In the genomic region with DNA sequence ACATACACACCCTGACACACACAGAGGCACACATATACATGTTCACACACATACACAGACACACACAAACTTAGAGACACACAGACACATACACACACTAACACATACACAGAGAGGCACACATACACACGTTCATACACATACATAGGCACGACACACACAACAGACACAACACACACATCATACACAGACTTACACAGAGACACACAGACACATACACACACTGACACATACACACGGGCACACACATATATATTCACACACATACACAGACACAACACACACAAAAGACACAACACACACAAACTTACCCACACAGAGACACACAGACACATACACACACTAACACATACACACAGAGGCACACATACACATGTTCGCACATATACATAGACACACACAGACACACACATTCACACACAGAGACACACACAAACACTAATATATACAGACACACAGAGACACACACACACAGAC, we compare ENCODE assay signal across 21 cellular contexts. TPM values are rescaled to one million over a fixed set of nuclear protein-coding genes. Genes with fewer than 3 reads are reported as not detected.
DNase-seq lines count a peak whose midpoint lies in the region; ATAC-seq, FAIRE-seq and TF ChIP-seq lines count a peak whose summit lies in the region.
"Had no signal": no experiment of that assay in that cellular context is flagged by ENCODE, and none has a peak within 500 bp of the region (broad histone marks: within the 10 kb centered on the region; RNA-seq: fewer than 3 reads in every experiment).

No MANE protein-coding gene starts in this region.

- no peak overlapping the region for H3K4me3 ChIP-seq in PC-3 (ENCODE audit: low read length)
- H3K4me3 ChIP-seq in skin epidermis: no peak overlapping the region
- H3K4me3 ChIP-seq: mucosa of descending colon, ovary had no signal

- no peak for ATAC-seq in PC-3
- ATAC-seq in foreskin keratinocyte: no peak
- ATAC-seq in activated T-cell treated with anti-CD3 and anti-CD28 coated beads, Interleukin-2, amount 50 U/mL, for 72 hours (replicated peaks in 1 of 2): no peak
- ATAC-seq in GM21367 (IDR thresholded peaks at IDR 0.05; ENCODE audit: unreplicated experiment): no peak
- ATAC-seq: activated CD8-positive, alpha-beta T cell treated with anti-CD3 and anti-CD28 coated beads for 36 hours; CD8-positive, alpha-beta T cell; mucosa of descending colon; stimulated activated naive CD8-positive, alpha-beta T cell treated with anti-CD3 and anti-CD28 coated beads, Interleukin-15, Interleukin-2, amounts not matched to agents 100 U/mL and 50 U/mL, for 24 hours had no signal

- no peak overlapping the region for H3K9ac ChIP-seq in PC-3 (ENCODE audit: low read length)

- no TSS peak for BruUV-seq in PC-3 (replicated peaks; lab: Mats Ljungman, UMichigan)

- CTCF ChIA-PET in PC-3 (lab: Charles Lee): no interaction called here

- H4K20me1 ChIP-seq in PC-3 (ENCODE audit: low read length): no peaks in the 10 kb centered on the region

- no peak overlapping the region for H3K4me2 ChIP-seq in PC-3 (ENCODE audit: low read length)

- H3K9me2 ChIP-seq in PC-3 (replicated peaks; ENCODE audit: low read length): no peaks in the 10 kb centered on the region

- no peak overlapping the region for H3K27ac Mint-ChIP-seq in activated T-cell treated with anti-CD3 and anti-CD28 coated beads, Interleukin-2, amount 50 U/mL, for 72 hours
- H3K27ac Mint-ChIP-seq: activated CD8-positive, alpha-beta T cell treated with anti-CD3 and anti-CD28 coated beads for 36 hours had no signal

- H3K4me1 ChIP-seq in PC-3 (ENCODE audit: insufficient read depth, low read length) (peaks cover 41% of the 10 kb centered on the region), foreskin keratinocyte (peaks cover 25% of the 10 kb centered on the region)

- peaks cover 31% of the 10 kb centered on the region for H3K4me1 Mint-ChIP-seq in activated T-cell treated with anti-CD3 and anti-CD28 coated beads, Interleukin-2, amount 50 U/mL, for 72 hours (ENCODE audit: low read depth)

- peaks cover 0 to 2% of the 10 kb centered on the region in 2 donors for H3K9me3 Mint-ChIP-seq in activated T-cell treated with anti-CD3 and anti-CD28 coated beads, Interleukin-2, amount 50 U/mL, for 72 hours
- H3K9me3 Mint-ChIP-seq: CD8-positive, alpha-beta T cell had no signal

- peaks cover 3% of the 10 kb centered on the region for H3F3A ChIP-seq in PC-3 (ENCODE audit: low read length, unreplicated experiment)

- H3K9me3 ChIP-seq in PC-3 (ENCODE audit: low read length): no peaks in the 10 kb centered on the region
- H3K9me3 ChIP-seq: mucosa of descending colon, ovary had no signal

- DNase-seq in GM12892 (ENCODE audit: insufficient read length) (no peak), PC-3 (no peak), foreskin keratinocyte (no peak), ecto neural progenitor cell (ENCODE audit: low spot score) (no peak)
- no peak for DNase-seq in activated T-cell treated with anti-CD3 and anti-CD28 coated beads, Interleukin-2, amount 50 U/mL, for 72 hours
- DNase-seq: activated CD4-positive, CD25-positive, alpha-beta regulatory T cell; activated effector memory CD4-positive, alpha-beta T cell treated with Interleukin-2 at 50 U/mL for 16 hours; CD8-positive, alpha-beta T cell; GDM1; GOT3; mucosa of descending colon; NCI-H1105 treated with DMSO at 0.1 percent for 48 hours; NCI-H2081; NCI-H345; nephron progenitor cell; ovary; SHP77; stimulated activated naive CD8-positive, alpha-beta T cell treated with anti-CD3 and anti-CD28 coated beads, Interleukin-15, Interleukin-2, amounts not matched to agents 100 U/mL and 50 U/mL, for 24 hours had no signal

- no peak for TF ChIP-seq POLR2A in GM12892 (IDR thresholded peaks at IDR 0.05; ENCODE audit: low read depth, low read length)

- H3K27me3 ChIP-seq in PC-3 (ENCODE audit: low read length): no peaks in the 10 kb centered on the region
- no peaks in the 10 kb centered on the region for H3K27me3 ChIP-seq in foreskin keratinocyte
- H3K27me3 ChIP-seq: ovary had no signal

- H3K79me2 ChIP-seq in PC-3 (ENCODE audit: low read length): no peaks in the 10 kb centered on the region

- H3K4me3 Mint-ChIP-seq in activated T-cell treated with anti-CD3 and anti-CD28 coated beads, Interleukin-2, amount 50 U/mL, for 72 hours: no peak overlapping the region
- H3K4me3 Mint-ChIP-seq: activated CD8-positive, alpha-beta T cell treated with anti-CD3 and anti-CD28 coated beads for 36 hours; CD8-positive, alpha-beta T cell; nephron progenitor cell had no signal

- no peak overlapping the region for H2AFZ ChIP-seq in PC-3 (ENCODE audit: low read length)

- peaks cover 2% of the 10 kb centered on the region in 2 donors for H3K36me3 Mint-ChIP-seq in activated T-cell treated with anti-CD3 and anti-CD28 coated beads, Interleukin-2, amount 50 U/mL, for 72 hours (ENCODE audit: insufficient read depth in 2 of 2)
- H3K36me3 Mint-ChIP-seq: CD8-positive, alpha-beta T cell had no signal

- FAIRE-seq in GM12892 (lab: Jason Lieb, UNC): peak; percentile 46

- H3K36me3 ChIP-seq in PC-3 (ENCODE audit: low read depth, low read length): no peaks in the 10 kb centered on the region
- H3K36me3 ChIP-seq: ovary had no signal

- H3K27me3 Mint-ChIP-seq in activated T-cell treated with anti-CD3 and anti-CD28 coated beads, Interleukin-2, amount 50 U/mL, for 72 hours (ENCODE audit: low read depth): no peaks in the 10 kb centered on the region
- H3K27me3 Mint-ChIP-seq: activated CD8-positive, alpha-beta T cell treated with anti-CD3 and anti-CD28 coated beads for 36 hours had no signal

- POLR2A ChIA-PET in PC-3 (lab: Charles Lee; ENCODE audit: unreplicated experiment): no interaction called here

- peak overlapping the region; percentile 100; the same call in 1 of the 2 replicates for H3K27ac ChIP-seq in PC-3 (ENCODE audit: low read length)
- peak overlapping the region; percentile 99 for H3K27ac ChIP-seq in foreskin keratinocyte
- peak overlapping the region in 11 of 21 experiments; percentile 11 to 96 (median 91) for H3K27ac ChIP-seq in skin epidermis
- H3K27ac ChIP-seq: ovary had no signal

- TF ChIP-seq CTCF in PC-3 (conservative IDR thresholded peaks at IDR 0.05; ENCODE audit: low read depth, low read length) (no peak), foreskin keratinocyte (conservative IDR thresholded peaks at IDR 0.05) (no peak)

- intact Hi-C loops in PC-3 (cut with micrococcal nuclease): loop anchor here (10.0 kb wide), 1 partner anchor 392 kb away; no protein-coding TSS in a partner anchor

RNA-seq across cellular contexts. Expression of a gene that starts 17.6 kb away (rescaled TPM):
- 43.8 TPM for polyA plus RNA-seq in GM12892 (2012; ENCODE audit: missing spikeins)
- total RNA-seq in PC-3 (2014; rRNA removed) (94.5 and 112 TPM in 2 replicates), foreskin keratinocyte (133 and 156 TPM in 2 replicates)
- 42.0 and 42.5 TPM in 2 replicates for polyA plus RNA-seq in foreskin keratinocyte
- 100 to 1,000 TPM; 184 to 240 TPM for total RNA-seq in activated T-cell treated with anti-CD3 and anti-CD28 coated beads, Interleukin-2, amount 50 U/mL, for 72 hours
